1 cellular context compared by ENCODE assay signal in genomic region chr1:86523670-86524354, GRCh38.
TF ChIP-seq lines count a peak whose summit lies in the region.

No MANE protein-coding gene starts in this region.

TF ChIP-seq in GM23338, 12 proteins besides CTCF, POLR2A, EP300 and RAD21 (continued from another document):
- TF ChIP-seq, protein P1, sequence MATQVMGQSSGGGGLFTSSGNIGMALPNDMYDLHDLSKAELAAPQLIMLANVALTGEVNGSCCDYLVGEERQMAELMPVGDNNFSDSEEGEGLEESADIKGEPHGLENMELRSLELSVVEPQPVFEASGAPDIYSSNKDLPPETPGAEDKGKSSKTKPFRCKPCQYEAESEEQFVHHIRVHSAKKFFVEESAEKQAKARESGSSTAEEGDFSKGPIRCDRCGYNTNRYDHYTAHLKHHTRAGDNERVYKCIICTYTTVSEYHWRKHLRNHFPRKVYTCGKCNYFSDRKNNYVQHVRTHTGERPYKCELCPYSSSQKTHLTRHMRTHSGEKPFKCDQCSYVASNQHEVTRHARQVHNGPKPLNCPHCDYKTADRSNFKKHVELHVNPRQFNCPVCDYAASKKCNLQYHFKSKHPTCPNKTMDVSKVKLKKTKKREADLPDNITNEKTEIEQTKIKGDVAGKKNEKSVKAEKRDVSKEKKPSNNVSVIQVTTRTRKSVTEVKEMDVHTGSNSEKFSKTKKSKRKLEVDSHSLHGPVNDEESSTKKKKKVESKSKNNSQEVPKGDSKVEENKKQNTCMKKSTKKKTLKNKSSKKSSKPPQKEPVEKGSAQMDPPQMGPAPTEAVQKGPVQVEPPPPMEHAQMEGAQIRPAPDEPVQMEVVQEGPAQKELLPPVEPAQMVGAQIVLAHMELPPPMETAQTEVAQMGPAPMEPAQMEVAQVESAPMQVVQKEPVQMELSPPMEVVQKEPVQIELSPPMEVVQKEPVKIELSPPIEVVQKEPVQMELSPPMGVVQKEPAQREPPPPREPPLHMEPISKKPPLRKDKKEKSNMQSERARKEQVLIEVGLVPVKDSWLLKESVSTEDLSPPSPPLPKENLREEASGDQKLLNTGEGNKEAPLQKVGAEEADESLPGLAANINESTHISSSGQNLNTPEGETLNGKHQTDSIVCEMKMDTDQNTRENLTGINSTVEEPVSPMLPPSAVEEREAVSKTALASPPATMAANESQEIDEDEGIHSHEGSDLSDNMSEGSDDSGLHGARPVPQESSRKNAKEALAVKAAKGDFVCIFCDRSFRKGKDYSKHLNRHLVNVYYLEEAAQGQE (IDR thresholded peaks at IDR 0.05; ENCODE audit: unreplicated experiment): no peak
- no peak for TF ChIP-seq JUNB (IDR thresholded peaks at IDR 0.05; ENCODE audit: unreplicated experiment)
- TF ChIP-seq, protein P2, sequence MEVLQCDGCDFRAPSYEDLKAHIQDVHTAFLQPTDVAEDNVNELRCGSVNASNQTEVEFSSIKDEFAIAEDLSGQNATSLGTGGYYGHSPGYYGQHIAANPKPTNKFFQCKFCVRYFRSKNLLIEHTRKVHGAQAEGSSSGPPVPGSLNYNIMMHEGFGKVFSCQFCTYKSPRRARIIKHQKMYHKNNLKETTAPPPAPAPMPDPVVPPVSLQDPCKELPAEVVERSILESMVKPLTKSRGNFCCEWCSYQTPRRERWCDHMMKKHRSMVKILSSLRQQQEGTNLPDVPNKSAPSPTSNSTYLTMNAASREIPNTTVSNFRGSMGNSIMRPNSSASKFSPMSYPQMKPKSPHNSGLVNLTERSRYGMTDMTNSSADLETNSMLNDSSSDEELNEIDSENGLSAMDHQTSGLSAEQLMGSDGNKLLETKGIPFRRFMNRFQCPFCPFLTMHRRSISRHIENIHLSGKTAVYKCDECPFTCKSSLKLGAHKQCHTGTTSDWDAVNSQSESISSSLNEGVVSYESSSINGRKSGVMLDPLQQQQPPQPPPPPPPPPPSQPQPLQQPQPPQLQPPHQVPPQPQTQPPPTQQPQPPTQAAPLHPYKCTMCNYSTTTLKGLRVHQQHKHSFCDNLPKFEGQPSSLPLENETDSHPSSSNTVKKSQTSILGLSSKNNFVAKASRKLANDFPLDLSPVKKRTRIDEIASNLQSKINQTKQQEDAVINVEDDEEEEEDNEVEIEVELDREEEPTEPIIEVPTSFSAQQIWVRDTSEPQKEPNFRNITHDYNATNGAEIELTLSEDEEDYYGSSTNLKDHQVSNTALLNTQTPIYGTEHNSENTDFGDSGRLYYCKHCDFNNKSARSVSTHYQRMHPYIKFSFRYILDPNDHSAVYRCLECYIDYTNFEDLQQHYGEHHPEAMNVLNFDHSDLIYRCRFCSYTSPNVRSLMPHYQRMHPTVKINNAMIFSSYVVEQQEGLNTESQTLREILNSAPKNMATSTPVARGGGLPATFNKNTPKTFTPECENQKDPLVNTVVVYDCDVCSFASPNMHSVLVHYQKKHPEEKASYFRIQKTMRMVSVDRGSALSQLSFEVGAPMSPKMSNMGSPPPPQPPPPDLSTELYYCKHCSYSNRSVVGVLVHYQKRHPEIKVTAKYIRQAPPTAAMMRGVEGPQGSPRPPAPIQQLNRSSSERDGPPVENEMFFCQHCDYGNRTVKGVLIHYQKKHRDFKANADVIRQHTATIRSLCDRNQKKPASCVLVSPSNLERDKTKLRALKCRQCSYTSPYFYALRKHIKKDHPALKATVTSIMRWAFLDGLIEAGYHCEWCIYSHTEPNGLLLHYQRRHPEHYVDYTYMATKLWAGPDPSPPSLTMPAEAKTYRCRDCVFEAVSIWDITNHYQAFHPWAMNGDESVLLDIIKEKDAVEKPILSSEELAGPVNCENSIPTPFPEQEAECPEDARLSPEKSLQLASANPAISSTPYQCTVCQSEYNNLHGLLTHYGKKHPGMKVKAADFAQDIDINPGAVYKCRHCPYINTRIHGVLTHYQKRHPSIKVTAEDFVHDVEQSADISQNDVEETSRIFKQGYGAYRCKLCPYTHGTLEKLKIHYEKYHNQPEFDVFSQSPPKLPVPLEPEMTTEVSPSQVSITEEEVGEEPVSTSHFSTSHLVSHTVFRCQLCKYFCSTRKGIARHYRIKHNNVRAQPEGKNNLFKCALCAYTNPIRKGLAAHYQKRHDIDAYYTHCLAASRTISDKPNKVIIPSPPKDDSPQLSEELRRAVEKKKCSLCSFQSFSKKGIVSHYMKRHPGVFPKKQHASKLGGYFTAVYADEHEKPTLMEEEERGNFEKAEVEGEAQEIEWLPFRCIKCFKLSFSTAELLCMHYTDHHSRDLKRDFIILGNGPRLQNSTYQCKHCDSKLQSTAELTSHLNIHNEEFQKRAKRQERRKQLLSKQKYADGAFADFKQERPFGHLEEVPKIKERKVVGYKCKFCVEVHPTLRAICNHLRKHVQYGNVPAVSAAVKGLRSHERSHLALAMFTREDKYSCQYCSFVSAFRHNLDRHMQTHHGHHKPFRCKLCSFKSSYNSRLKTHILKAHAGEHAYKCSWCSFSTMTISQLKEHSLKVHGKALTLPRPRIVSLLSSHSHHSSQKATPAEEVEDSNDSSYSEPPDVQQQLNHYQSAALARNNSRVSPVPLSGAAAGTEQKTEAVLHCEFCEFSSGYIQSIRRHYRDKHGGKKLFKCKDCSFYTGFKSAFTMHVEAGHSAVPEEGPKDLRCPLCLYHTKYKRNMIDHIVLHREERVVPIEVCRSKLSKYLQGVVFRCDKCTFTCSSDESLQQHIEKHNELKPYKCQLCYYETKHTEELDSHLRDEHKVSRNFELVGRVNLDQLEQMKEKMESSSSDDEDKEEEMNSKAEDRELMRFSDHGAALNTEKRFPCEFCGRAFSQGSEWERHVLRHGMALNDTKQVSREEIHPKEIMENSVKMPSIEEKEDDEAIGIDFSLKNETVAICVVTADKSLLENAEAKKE (CRISPR knock-in tag; IDR thresholded peaks at IDR 0.05): no peak
- TF ChIP-seq NANOG (IDR thresholded peaks at IDR 0.05; ENCODE audit: borderline replicate concordance): no peak
